8 cellular contexts compared by ENCODE assay signal in genomic region chr10:73251683-73252444, GRCh38. TPM values are rescaled to one million over a fixed set of nuclear protein-coding genes. Genes with fewer than 3 reads are reported as not detected.
DNase-seq lines count a peak whose midpoint lies in the region; ATAC-seq, FAIRE-seq and TF ChIP-seq lines count a peak whose summit lies in the region.

No MANE protein-coding gene starts in this region.

- H3K27ac ChIP-seq in WERI-Rb-1, result peak overlapping the region; percentile 91
- peak overlapping the region; percentile 94 for H3K27ac ChIP-seq in fibroblast of lung (ENCODE audit: insufficient read depth, low read length)

- H4K20me1 ChIP-seq in fibroblast of lung (ENCODE audit: control insufficient read depth, extremely low read depth, insufficient read depth, low read length), result no peaks in the 10 kb centered on the region

- ATAC-seq in HG02852 (IDR thresholded peaks at IDR 0.05; ENCODE audit: unreplicated experiment), result peak; percentile 35
- peak; percentile 83 for ATAC-seq in omental fat pad (ENCODE audit: low FRiP score)
- no peak for ATAC-seq in GM18861 (IDR thresholded peaks at IDR 0.05; ENCODE audit: unreplicated experiment)

- H3K4me1 ChIP-seq in fibroblast of lung (ENCODE audit: control insufficient read depth, extremely low read depth, insufficient read depth, low read length), result peaks cover 5% of the 10 kb centered on the region

- H3K9me3 ChIP-seq in WERI-Rb-1 (ENCODE audit: severe bottlenecking) (no peaks in the 10 kb centered on the region), fibroblast of lung (ENCODE audit: control insufficient read depth, insufficient read depth, low read depth, low read length) (no peaks in the 10 kb centered on the region)

- FAIRE-seq in HTR-8/SVneo (lab: Jason Lieb, UNC), result no peak

- no peak for TF ChIP-seq CTCF in WERI-Rb-1 (IDR thresholded peaks at IDR 0.05; ENCODE audit: low read depth, low read length)
- TF ChIP-seq CTCF in fibroblast of lung (conservative IDR thresholded peaks at IDR 0.05 in 1 of 2, IDR thresholded peaks at IDR 0.05 in 1 of 2; ENCODE audit: low read depth in 1 of 2, low read length in 2 of 2), result no peak
- no peak for TF ChIP-seq CTCF in omental fat pad (IDR thresholded peaks at IDR 0.05)

- DNase-seq in WERI-Rb-1 (peak; percentile 28), fibroblast of lung (ENCODE audit: low read depth in 2 of 2) (peak in 1 of 2 donors; percentile 12), omental fat pad (ENCODE audit: low spot score) (no peak), SKM-1 (lab: John Stamatoyannopoulos, UW; ENCODE audit: unreplicated experiment) (no peak), HTR-8/SVneo (ENCODE audit: insufficient read length, low spot score) (no peak)

- H3K4me2 ChIP-seq in fibroblast of lung (ENCODE audit: extremely low read depth, insufficient read depth, low read length), result peak overlapping the region; percentile 100

- H3K4me3 ChIP-seq in GM08714 (ENCODE audit: low read length) (peak overlapping the region; percentile 83), WERI-Rb-1 (ENCODE audit: low read depth, low read length) (peak overlapping the region; percentile 97), fibroblast of lung (replicated peaks in 1 of 4; ENCODE audit: control extremely low read depth in 1 of 4, insufficient read depth in 1 of 4, low read depth in 3 of 4, low read length in 4 of 4) (peak overlapping the region; percentile 83 to 100 (median 90))

- peak overlapping the region; percentile 91 for H3K9ac ChIP-seq in fibroblast of lung (ENCODE audit: insufficient read depth, low read length)

- H3K36me3 ChIP-seq in WERI-Rb-1 (peaks cover 37% of the 10 kb centered on the region), fibroblast of lung (ENCODE audit: control insufficient read depth, insufficient read depth, low read length) (peaks cover 3% of the 10 kb centered on the region)

- peak overlapping the region; percentile 84 for H2AFZ ChIP-seq in fibroblast of lung (ENCODE audit: low read length)

- H3K27me3 ChIP-seq in WERI-Rb-1 (ENCODE audit: insufficient read depth, low read depth, severe bottlenecking) (no peaks in the 10 kb centered on the region), fibroblast of lung (ENCODE audit: control insufficient read depth, insufficient read depth, low read length) (no peaks in the 10 kb centered on the region)

- H3K79me2 ChIP-seq in fibroblast of lung (ENCODE audit: control insufficient read depth, insufficient read depth, low read length), result peaks cover 29% of the 10 kb centered on the region

RNA-seq across cellular contexts. Expression of gene MRPS16, which starts 0.6 kb away (rescaled TPM):
- 58.3 and 62.3 TPM in 2 replicates for total RNA-seq in fibroblast of lung
- 59.4 and 76.2 TPM in 2 replicates for polyA plus RNA-seq in fibroblast of lung
- polyA plus RNA-seq in fibroblast of lung (2012), result 87.2 and 124 TPM in 2 replicates
- polyA minus RNA-seq in fibroblast of lung (ENCODE audit: low replicate concordance), result 30.4 and 36.1 TPM in 2 replicates
- 10 to 100 TPM; 35.8 to 47.9 (median 39.9) TPM for total RNA-seq in omental fat pad

RNA-seq across cellular contexts. Expression of gene DNAJC9, which starts 4.8 kb away (rescaled TPM):
- total RNA-seq in fibroblast of lung (14.5 and 20.3 TPM in 2 replicates), omental fat pad (10 to 100 TPM in 2 of 4 donors, 1 to 10 TPM in 2; 5.9 to 14.8 (median 11.6) TPM)
- 16.3 and 31.4 TPM in 2 replicates for polyA plus RNA-seq in fibroblast of lung
- 9.3 and 23.6 TPM in 2 replicates for polyA plus RNA-seq in fibroblast of lung (2012)
- 1.5 and 16.6 TPM in 2 replicates for polyA minus RNA-seq in fibroblast of lung (ENCODE audit: low replicate concordance)
